In the genomic region with DNA sequence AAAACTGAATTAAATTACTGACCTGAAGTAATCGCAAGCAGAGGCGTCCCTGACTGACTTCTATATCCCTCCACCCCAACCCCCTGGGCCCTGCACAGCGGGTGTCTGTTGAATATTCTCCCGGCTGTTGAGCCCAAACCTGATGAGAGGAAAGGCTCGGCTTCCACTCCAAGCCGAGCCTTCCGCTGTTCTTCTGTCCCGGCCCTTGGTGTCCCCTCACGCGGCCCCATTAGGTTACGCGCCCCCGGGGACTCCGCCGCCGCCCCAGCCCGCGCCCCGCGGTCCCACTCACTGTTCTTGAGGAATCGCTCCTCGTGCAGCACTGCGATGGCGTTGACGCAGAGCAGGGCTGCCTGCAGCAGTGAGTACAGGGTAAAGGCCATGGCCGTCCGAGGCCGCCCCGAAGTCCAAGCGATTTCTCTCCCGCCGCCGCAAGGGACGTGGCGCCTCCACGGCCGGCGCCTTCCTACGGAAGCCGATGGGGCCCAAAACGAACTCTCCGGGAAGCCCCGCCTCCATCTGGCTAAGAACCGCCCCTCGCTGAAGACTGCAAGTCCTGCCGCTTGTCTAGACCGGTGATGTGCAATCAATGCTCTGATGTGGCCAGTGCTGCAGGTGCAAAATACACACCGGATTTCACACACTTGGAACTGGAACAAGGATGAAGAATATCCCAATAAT, we compare ENCODE assay signal across 8 cellular contexts. TPM values are rescaled to one million over a fixed set of nuclear protein-coding genes. Genes with fewer than 3 reads are reported as not detected.
DNase-seq lines count a peak whose midpoint lies in the region; ATAC-seq and TF ChIP-seq lines count a peak whose summit lies in the region.

IER3IP1 (minus strand) TSS at position 470 of the 681 bp plus-strand sequence; CDS start at position 383, 87 bp downstream.

- H3K4me1 ChIP-seq in esophagus muscularis mucosa: peaks cover 22 to 46% (median 35%) of the 10 kb centered on the region in 4 donors

- intact Hi-C loops in esophagus muscularis mucosa (cut with DNase I): no loop called here

- peaks cover 3% of the 10 kb centered on the region for H3K27me3 Mint-ChIP-seq in activated T-cell treated with anti-CD3 and anti-CD28 coated beads, Interleukin-2, amount 50 U/mL, for 24 hours
- H3K27me3 Mint-ChIP-seq in naive B cell: peaks cover 0 to 14% (median 6%) of the 10 kb centered on the region in 3 donors

- TF ChIP-seq POLR2A in esophagus muscularis mucosa (IDR thresholded peaks at IDR 0.05; ENCODE audit: low read depth): peak; percentile 33

- H3K4me3 ChIP-seq in esophagus muscularis mucosa: peak within 1 kb of the TSS; percentile 81 to 100 (median 96)

- no peaks in the 10 kb centered on the region for H3K9me3 ChIP-seq in esophagus muscularis mucosa

- H3K27ac ChIP-seq in esophagus muscularis mucosa (replicated peaks in 1 of 4): peak within 1 kb of the TSS; percentile 83 to 86 (median 84)

- H3K4me3 Mint-ChIP-seq in activated T-cell treated with anti-CD3 and anti-CD28 coated beads, Interleukin-2, amount 50 U/mL, for 24 hours: no peak within 1 kb of the TSS
- peak within 1 kb of the TSS in 5 of 8 donors; percentile 38 to 75 (median 62) for H3K4me3 Mint-ChIP-seq in naive B cell
- no peak within 1 kb of the TSS for H3K4me3 Mint-ChIP-seq in stimulated activated effector memory CD8-positive, alpha-beta T cell treated with anti-CD3 and anti-CD28 coated beads, Interleukin-12 subunit alpha, Interleukin-12 subunit beta, amount 100 ng/mL, for 72 hours

- under 1% methylated on average over 20 of the region's 48 CpGs for WGBS in esophagus muscularis mucosa

- TF ChIP-seq CTCF in esophagus muscularis mucosa (IDR thresholded peaks at IDR 0.05): peak in 2 of 3 experiments; percentile 16 to 36

- peak; percentile 78 for DNase-seq in DMS153 (lab: John Stamatoyannopoulos, UW)
- peak; percentile 94 for DNase-seq in activated T-cell treated with anti-CD3 and anti-CD28 coated beads, Interleukin-2, amount 50 U/mL, for 24 hours
- peak; percentile 97 for DNase-seq in esophagus muscularis mucosa (ENCODE audit: extremely low spot score)
- DNase-seq in naive B cell: peak; percentile 80
- peak; percentile 77 to 93 for DNase-seq in stimulated activated effector memory CD8-positive, alpha-beta T cell treated with anti-CD3 and anti-CD28 coated beads, Interleukin-12 subunit alpha, Interleukin-12 subunit beta, amount 100 ng/mL, for 72 hours (ENCODE audit: low spot score in 2 of 2)

- H3K27ac Mint-ChIP-seq in activated T-cell treated with anti-CD3 and anti-CD28 coated beads, Interleukin-2, amount 50 U/mL, for 24 hours: peak within 1 kb of the TSS; percentile 35
- peak within 1 kb of the TSS in 5 of 6 donors; percentile 34 to 95 (median 81) for H3K27ac Mint-ChIP-seq in naive B cell
- no peak within 1 kb of the TSS for H3K27ac Mint-ChIP-seq in stimulated activated effector memory CD8-positive, alpha-beta T cell treated with anti-CD3 and anti-CD28 coated beads, Interleukin-12 subunit alpha, Interleukin-12 subunit beta, amount 100 ng/mL, for 72 hours

- peaks cover 6% of the 10 kb centered on the region for H3K36me3 Mint-ChIP-seq in activated T-cell treated with anti-CD3 and anti-CD28 coated beads, Interleukin-2, amount 50 U/mL, for 24 hours (ENCODE audit: low read depth)
- peaks cover 0 to under 1% of the 10 kb centered on the region in 2 donors for H3K36me3 Mint-ChIP-seq in naive B cell
- peaks cover 6% of the 10 kb centered on the region for H3K36me3 Mint-ChIP-seq in stimulated activated effector memory CD8-positive, alpha-beta T cell treated with anti-CD3 and anti-CD28 coated beads, Interleukin-12 subunit alpha, Interleukin-12 subunit beta, amount 100 ng/mL, for 72 hours

- no peaks in the 10 kb centered on the region for H3K27me3 ChIP-seq in esophagus muscularis mucosa

- no peak for TF ChIP-seq RAD21 in Ishikawa (IDR thresholded peaks at IDR 0.05; ENCODE audit: low read depth)

- H3K36me3 ChIP-seq in esophagus muscularis mucosa: no peaks in the 10 kb centered on the region

- H3K4me1 Mint-ChIP-seq in activated T-cell treated with anti-CD3 and anti-CD28 coated beads, Interleukin-2, amount 50 U/mL, for 24 hours (ENCODE audit: low read depth): peaks cover 6% of the 10 kb centered on the region
- peaks cover 0 to 6% (median 0%) of the 10 kb centered on the region in 3 donors for H3K4me1 Mint-ChIP-seq in naive B cell
- no peaks in the 10 kb centered on the region for H3K4me1 Mint-ChIP-seq in stimulated activated effector memory CD8-positive, alpha-beta T cell treated with anti-CD3 and anti-CD28 coated beads, Interleukin-12 subunit alpha, Interleukin-12 subunit beta, amount 100 ng/mL, for 72 hours

- ATAC-seq in GM21529 (IDR thresholded peaks at IDR 0.05; ENCODE audit: unreplicated experiment): peak; percentile 87
- ATAC-seq in naive B cell (ENCODE audit: low read depth in 2 of 2): peak; percentile 90 to 91
- peak; percentile 92 for ATAC-seq in stimulated activated effector memory CD8-positive, alpha-beta T cell treated with anti-CD3 and anti-CD28 coated beads, Interleukin-12 subunit alpha, Interleukin-12 subunit beta, amount 100 ng/mL, for 72 hours

- no peaks in the 10 kb centered on the region for H3K9me3 Mint-ChIP-seq in activated T-cell treated with anti-CD3 and anti-CD28 coated beads, Interleukin-2, amount 50 U/mL, for 24 hours
- H3K9me3 Mint-ChIP-seq in naive B cell: peaks cover 0 to 3% (median 0%) of the 10 kb centered on the region in 7 donors
- no peaks in the 10 kb centered on the region for H3K9me3 Mint-ChIP-seq in stimulated activated effector memory CD8-positive, alpha-beta T cell treated with anti-CD3 and anti-CD28 coated beads, Interleukin-12 subunit alpha, Interleukin-12 subunit beta, amount 100 ng/mL, for 72 hours

- no peak; the same call in 1 of the 2 replicates for TF ChIP-seq EP300 in Ishikawa (IDR thresholded peaks at IDR 0.05; ENCODE audit: borderline replicate concordance)
- TF ChIP-seq EP300 in esophagus muscularis mucosa (IDR thresholded peaks at IDR 0.05): no peak

TF ChIP-seq in Ishikawa, 13 proteins besides CTCF, POLR2A, EP300 and RAD21:
- TF ChIP-seq ZBTB7A (IDR thresholded peaks at IDR 0.05; ENCODE audit: low read depth) (0 out of 2 replicates have a peak, but pooled peaks have one; percentile 48), MAX (IDR thresholded peaks at IDR 0.05) (peak; percentile 79), YY1 (IDR thresholded peaks at IDR 0.05; ENCODE audit: low read depth) (peak; percentile 72), CREB1 (IDR thresholded peaks at IDR 0.05; ENCODE audit: low read depth) (no peak), EGR1 (IDR thresholded peaks at IDR 0.05) (no peak), TAF1 (IDR thresholded peaks at IDR 0.05; ENCODE audit: low read depth) (peak; percentile 74)

TF ChIP-seq in PFSK-1, 5 proteins besides CTCF, POLR2A, EP300 and RAD21:
- no peak for TF ChIP-seq FOXP2 (optimal IDR thresholded peaks at IDR 0.05; ENCODE audit: borderline replicate concordance, extremely low read depth, extremely low read length, insufficient read depth)
- TF ChIP-seq POLR2AphosphoS5 (IDR thresholded peaks at IDR 0.05; ENCODE audit: low read depth, low read length): peak; percentile 88
- TF ChIP-seq TAF1 (IDR thresholded peaks at IDR 0.05; ENCODE audit: borderline replicate concordance, insufficient read depth, low read length): peak; percentile 75; the same call in 1 of the 2 replicates

RNA-seq across cellular contexts. Expression of gene IER3IP1, which starts in this region (rescaled TPM):
- 14.3 TPM for polyA plus RNA-seq in PFSK-1 (2012; ENCODE audit: insufficient read length, low read depth)
- total RNA-seq in esophagus muscularis mucosa: 1 to 10 TPM; 7.0 to 9.1 (median 7.5) TPM
- 10 to 100 TPM; 14.8 to 27.1 (median 19.1) TPM for polyA plus RNA-seq in naive B cell (ENCODE audit: low read depth in 6 of 6)

Comparison
In these comparisons a context has a peak if more than half of its experiments do, and no peak if none do; other contexts are left out.
1. Peak in every context shown above with its lines: DNase-seq, ATAC-seq, H3K4me3 ChIP-seq and H3K27ac ChIP-seq.
2. H3K4me3 Mint-ChIP-seq: peak in naive B cell (5 of 8); none in activated T-cell treated with anti-CD3 and anti-CD28 coated beads, Interleukin-2, amount 50 U/mL, for 24 hours (single experiment) and stimulated activated effector memory CD8-positive, alpha-beta T cell treated with anti-CD3 and anti-CD28 coated beads, Interleukin-12 subunit alpha, Interleukin-12 subunit beta, amount 100 ng/mL, for 72 hours (single experiment).